Comparison of ENCODE assay signal across 1 cellular context in the genomic region with DNA sequence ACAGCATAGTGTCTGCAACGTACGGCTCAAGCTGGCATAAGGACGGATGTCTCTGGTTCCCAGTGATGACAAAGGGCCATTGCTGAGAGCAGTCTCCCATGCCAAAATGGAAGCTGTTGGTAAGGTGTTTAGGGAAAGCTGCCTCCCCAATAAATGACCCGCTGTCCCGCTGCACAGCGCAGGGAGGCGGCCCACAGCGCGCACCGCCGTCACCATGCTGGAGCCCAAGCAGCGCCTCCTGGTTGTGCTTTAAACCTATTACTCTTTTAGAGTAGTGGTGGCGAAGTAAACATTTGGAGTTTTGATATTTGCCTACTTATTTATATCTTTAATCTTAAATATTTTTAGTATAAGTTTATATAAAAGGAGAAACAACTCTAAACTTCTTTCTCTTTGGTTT.
TF ChIP-seq lines count a peak whose summit lies in the region.

No MANE protein-coding gene starts in this region.

TF ChIP-seq in GM23338, 12 proteins besides CTCF, POLR2A, EP300 and RAD21 (continued from another document):
- TF ChIP-seq, protein P1, sequence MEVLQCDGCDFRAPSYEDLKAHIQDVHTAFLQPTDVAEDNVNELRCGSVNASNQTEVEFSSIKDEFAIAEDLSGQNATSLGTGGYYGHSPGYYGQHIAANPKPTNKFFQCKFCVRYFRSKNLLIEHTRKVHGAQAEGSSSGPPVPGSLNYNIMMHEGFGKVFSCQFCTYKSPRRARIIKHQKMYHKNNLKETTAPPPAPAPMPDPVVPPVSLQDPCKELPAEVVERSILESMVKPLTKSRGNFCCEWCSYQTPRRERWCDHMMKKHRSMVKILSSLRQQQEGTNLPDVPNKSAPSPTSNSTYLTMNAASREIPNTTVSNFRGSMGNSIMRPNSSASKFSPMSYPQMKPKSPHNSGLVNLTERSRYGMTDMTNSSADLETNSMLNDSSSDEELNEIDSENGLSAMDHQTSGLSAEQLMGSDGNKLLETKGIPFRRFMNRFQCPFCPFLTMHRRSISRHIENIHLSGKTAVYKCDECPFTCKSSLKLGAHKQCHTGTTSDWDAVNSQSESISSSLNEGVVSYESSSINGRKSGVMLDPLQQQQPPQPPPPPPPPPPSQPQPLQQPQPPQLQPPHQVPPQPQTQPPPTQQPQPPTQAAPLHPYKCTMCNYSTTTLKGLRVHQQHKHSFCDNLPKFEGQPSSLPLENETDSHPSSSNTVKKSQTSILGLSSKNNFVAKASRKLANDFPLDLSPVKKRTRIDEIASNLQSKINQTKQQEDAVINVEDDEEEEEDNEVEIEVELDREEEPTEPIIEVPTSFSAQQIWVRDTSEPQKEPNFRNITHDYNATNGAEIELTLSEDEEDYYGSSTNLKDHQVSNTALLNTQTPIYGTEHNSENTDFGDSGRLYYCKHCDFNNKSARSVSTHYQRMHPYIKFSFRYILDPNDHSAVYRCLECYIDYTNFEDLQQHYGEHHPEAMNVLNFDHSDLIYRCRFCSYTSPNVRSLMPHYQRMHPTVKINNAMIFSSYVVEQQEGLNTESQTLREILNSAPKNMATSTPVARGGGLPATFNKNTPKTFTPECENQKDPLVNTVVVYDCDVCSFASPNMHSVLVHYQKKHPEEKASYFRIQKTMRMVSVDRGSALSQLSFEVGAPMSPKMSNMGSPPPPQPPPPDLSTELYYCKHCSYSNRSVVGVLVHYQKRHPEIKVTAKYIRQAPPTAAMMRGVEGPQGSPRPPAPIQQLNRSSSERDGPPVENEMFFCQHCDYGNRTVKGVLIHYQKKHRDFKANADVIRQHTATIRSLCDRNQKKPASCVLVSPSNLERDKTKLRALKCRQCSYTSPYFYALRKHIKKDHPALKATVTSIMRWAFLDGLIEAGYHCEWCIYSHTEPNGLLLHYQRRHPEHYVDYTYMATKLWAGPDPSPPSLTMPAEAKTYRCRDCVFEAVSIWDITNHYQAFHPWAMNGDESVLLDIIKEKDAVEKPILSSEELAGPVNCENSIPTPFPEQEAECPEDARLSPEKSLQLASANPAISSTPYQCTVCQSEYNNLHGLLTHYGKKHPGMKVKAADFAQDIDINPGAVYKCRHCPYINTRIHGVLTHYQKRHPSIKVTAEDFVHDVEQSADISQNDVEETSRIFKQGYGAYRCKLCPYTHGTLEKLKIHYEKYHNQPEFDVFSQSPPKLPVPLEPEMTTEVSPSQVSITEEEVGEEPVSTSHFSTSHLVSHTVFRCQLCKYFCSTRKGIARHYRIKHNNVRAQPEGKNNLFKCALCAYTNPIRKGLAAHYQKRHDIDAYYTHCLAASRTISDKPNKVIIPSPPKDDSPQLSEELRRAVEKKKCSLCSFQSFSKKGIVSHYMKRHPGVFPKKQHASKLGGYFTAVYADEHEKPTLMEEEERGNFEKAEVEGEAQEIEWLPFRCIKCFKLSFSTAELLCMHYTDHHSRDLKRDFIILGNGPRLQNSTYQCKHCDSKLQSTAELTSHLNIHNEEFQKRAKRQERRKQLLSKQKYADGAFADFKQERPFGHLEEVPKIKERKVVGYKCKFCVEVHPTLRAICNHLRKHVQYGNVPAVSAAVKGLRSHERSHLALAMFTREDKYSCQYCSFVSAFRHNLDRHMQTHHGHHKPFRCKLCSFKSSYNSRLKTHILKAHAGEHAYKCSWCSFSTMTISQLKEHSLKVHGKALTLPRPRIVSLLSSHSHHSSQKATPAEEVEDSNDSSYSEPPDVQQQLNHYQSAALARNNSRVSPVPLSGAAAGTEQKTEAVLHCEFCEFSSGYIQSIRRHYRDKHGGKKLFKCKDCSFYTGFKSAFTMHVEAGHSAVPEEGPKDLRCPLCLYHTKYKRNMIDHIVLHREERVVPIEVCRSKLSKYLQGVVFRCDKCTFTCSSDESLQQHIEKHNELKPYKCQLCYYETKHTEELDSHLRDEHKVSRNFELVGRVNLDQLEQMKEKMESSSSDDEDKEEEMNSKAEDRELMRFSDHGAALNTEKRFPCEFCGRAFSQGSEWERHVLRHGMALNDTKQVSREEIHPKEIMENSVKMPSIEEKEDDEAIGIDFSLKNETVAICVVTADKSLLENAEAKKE (CRISPR knock-in tag; IDR thresholded peaks at IDR 0.05), result no peak
